Comparison of ENCODE assay signal across 1 cellular context in the genomic region with DNA sequence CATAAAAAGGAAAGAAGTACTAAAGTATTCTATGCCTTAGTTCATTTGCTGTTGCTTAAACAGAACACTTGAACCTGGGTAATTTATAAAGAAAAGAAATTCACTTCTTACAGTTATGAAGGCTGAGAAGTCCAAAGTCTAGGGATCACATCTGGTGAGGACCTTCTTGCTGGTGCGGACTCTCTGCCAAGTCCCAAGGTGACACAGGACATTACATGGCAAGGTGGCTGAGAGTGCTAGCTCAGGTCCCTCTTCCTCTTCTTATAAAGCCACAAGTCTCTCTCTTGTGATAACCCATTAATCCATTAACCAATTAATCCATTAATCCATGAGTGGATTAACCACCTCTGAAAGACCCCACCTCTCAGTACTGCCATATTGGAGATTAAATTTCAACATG.
TF ChIP-seq lines count a peak whose summit lies in the region.

No MANE protein-coding gene starts in this region.

TF ChIP-seq in A549, 52 proteins besides CTCF, POLR2A, EP300 and RAD21 (continued from another document):
- TF ChIP-seq, protein P1, sequence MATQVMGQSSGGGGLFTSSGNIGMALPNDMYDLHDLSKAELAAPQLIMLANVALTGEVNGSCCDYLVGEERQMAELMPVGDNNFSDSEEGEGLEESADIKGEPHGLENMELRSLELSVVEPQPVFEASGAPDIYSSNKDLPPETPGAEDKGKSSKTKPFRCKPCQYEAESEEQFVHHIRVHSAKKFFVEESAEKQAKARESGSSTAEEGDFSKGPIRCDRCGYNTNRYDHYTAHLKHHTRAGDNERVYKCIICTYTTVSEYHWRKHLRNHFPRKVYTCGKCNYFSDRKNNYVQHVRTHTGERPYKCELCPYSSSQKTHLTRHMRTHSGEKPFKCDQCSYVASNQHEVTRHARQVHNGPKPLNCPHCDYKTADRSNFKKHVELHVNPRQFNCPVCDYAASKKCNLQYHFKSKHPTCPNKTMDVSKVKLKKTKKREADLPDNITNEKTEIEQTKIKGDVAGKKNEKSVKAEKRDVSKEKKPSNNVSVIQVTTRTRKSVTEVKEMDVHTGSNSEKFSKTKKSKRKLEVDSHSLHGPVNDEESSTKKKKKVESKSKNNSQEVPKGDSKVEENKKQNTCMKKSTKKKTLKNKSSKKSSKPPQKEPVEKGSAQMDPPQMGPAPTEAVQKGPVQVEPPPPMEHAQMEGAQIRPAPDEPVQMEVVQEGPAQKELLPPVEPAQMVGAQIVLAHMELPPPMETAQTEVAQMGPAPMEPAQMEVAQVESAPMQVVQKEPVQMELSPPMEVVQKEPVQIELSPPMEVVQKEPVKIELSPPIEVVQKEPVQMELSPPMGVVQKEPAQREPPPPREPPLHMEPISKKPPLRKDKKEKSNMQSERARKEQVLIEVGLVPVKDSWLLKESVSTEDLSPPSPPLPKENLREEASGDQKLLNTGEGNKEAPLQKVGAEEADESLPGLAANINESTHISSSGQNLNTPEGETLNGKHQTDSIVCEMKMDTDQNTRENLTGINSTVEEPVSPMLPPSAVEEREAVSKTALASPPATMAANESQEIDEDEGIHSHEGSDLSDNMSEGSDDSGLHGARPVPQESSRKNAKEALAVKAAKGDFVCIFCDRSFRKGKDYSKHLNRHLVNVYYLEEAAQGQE (IDR thresholded peaks at IDR 0.05): no peak
- no peak for TF ChIP-seq ZFP36 (IDR thresholded peaks at IDR 0.05; ENCODE audit: borderline replicate concordance, partially characterized antibody)
- TF ChIP-seq, protein P2, sequence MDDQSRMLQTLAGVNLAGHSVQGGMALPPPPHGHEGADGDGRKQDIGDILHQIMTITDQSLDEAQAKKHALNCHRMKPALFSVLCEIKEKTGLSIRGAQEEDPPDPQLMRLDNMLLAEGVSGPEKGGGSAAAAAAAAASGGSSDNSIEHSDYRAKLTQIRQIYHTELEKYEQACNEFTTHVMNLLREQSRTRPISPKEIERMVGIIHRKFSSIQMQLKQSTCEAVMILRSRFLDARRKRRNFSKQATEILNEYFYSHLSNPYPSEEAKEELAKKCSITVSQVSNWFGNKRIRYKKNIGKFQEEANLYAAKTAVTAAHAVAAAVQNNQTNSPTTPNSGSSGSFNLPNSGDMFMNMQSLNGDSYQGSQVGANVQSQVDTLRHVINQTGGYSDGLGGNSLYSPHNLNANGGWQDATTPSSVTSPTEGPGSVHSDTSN (IDR thresholded peaks at IDR 0.05): no peak
- TF ChIP-seq KDM1A (IDR thresholded peaks at IDR 0.05; ENCODE audit: low read depth): no peak
- TF ChIP-seq FOSL2 (IDR thresholded peaks at IDR 0.05): no peak
- TF ChIP-seq FOSL2 (CRISPR knock-in tag; IDR thresholded peaks at IDR 0.05): no peak
- TF ChIP-seq ZC3H11A (IDR thresholded peaks at IDR 0.05): no peak
- no peak for TF ChIP-seq EHMT2 (IDR thresholded peaks at IDR 0.05; ENCODE audit: low read depth)
- TF ChIP-seq, protein P3, sequence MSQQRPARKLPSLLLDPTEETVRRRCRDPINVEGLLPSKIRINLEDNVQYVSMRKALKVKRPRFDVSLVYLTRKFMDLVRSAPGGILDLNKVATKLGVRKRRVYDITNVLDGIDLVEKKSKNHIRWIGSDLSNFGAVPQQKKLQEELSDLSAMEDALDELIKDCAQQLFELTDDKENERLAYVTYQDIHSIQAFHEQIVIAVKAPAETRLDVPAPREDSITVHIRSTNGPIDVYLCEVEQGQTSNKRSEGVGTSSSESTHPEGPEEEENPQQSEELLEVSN (IDR thresholded peaks at IDR 0.05; ENCODE audit: borderline replicate concordance, low read depth): no peak
